In genomic region chr15:80026310-80026709, GRCh38 we compare ENCODE assay signal across 17 cellular contexts. TPM values are rescaled to one million over a fixed set of nuclear protein-coding genes. Genes with fewer than 3 reads are reported as not detected.
A peak's percentile ranks its signal among the peaks of the same experiment; 100 is the strongest.
DNase-seq lines count a peak whose midpoint lies in the region; ATAC-seq, FAIRE-seq and TF ChIP-seq lines count a peak whose summit lies in the region.
"Had no signal": no experiment of that assay in that cellular context is flagged by ENCODE, and none has a peak within 500 bp of the region (broad histone marks: within the 10 kb centered on the region; RNA-seq: fewer than 3 reads in every experiment).

No MANE protein-coding gene starts in this region.

- H3K36me3 ChIP-seq in K562 (ENCODE audit: control insufficient read depth, insufficient read depth, low read length): no peaks in the 10 kb centered on the region
- no peaks in the 10 kb centered on the region for H3K36me3 ChIP-seq in transverse colon

- POLR2A ChIA-PET in activated naive CD8-positive, alpha-beta T cell treated with anti-CD3 and anti-CD28 coated beads, Interleukin-2, amount 10 ng/mL, durations not matched to agents 7 days and 5 days (lab: Charles Lee): no interaction called here
- POLR2A ChIA-PET in K562 (lab: Yijun Ruan, JAX): interaction anchor here (0.5 kb wide), 1 partner anchor 81 kb away, joined by 3 read pairs; no protein-coding TSS in a partner anchor

- H2AFZ ChIP-seq in K562 (ENCODE audit: low read depth, low read length): peak overlapping the region; percentile 51
- H2AFZ ChIP-seq: GM23248, PC-9 had no signal

- intact Hi-C loops in K562 (cut with micrococcal nuclease) (no loop called here), transverse colon (cut with DNase I; ENCODE audit: low total_unique reads) (no loop called here)

- H3K36me3 Mint-ChIP-seq in activated naive CD8-positive, alpha-beta T cell treated with anti-CD3 and anti-CD28 coated beads, Interleukin-2, amount 10 ng/mL, durations not matched to agents 7 days and 5 days: no peaks in the 10 kb centered on the region
- no peaks in the 10 kb centered on the region for H3K36me3 Mint-ChIP-seq in activated naive CD8-positive, alpha-beta T cell treated with anti-CD3 and anti-CD28 coated beads, Interleukin-2, amount 50 U/mL, for 24 hours (ENCODE audit: low read depth)
- H3K36me3 Mint-ChIP-seq in naive B cell: peaks cover 0 to 14% of the 10 kb centered on the region in 2 donors
- H3K36me3 Mint-ChIP-seq: CD8-positive, alpha-beta T cell had no signal

- TF ChIP-seq RAD21 in K562 (CRISPR knock-in tag; conservative IDR thresholded peaks at IDR 0.05 in 1 of 2, IDR thresholded peaks at IDR 0.05 in 1 of 2): no peak

- peaks cover 12% of the 10 kb centered on the region for H3K4me1 Mint-ChIP-seq in activated naive CD8-positive, alpha-beta T cell treated with anti-CD3 and anti-CD28 coated beads, Interleukin-2, amount 10 ng/mL, durations not matched to agents 7 days and 5 days
- peaks cover 7% of the 10 kb centered on the region for H3K4me1 Mint-ChIP-seq in activated naive CD8-positive, alpha-beta T cell treated with anti-CD3 and anti-CD28 coated beads, Interleukin-2, amount 50 U/mL, for 24 hours
- H3K4me1 Mint-ChIP-seq in naive B cell: peaks cover 7 to 22% (median 22%) of the 10 kb centered on the region in 3 donors

- no peaks in the 10 kb centered on the region for H3K27me3 Mint-ChIP-seq in activated naive CD8-positive, alpha-beta T cell treated with anti-CD3 and anti-CD28 coated beads, Interleukin-2, amount 10 ng/mL, durations not matched to agents 7 days and 5 days
- H3K27me3 Mint-ChIP-seq in activated naive CD8-positive, alpha-beta T cell treated with anti-CD3 and anti-CD28 coated beads, Interleukin-2, amount 50 U/mL, for 24 hours: peaks cover 5% of the 10 kb centered on the region
- peaks cover 0 to 8% (median 6%) of the 10 kb centered on the region in 3 donors for H3K27me3 Mint-ChIP-seq in naive B cell
- H3K27me3 Mint-ChIP-seq: B cell had no signal

- H3K4me3 Mint-ChIP-seq in activated naive CD8-positive, alpha-beta T cell treated with anti-CD3 and anti-CD28 coated beads, Interleukin-2, amount 10 ng/mL, durations not matched to agents 7 days and 5 days: no peak overlapping the region
- H3K4me3 Mint-ChIP-seq in activated naive CD8-positive, alpha-beta T cell treated with anti-CD3 and anti-CD28 coated beads, Interleukin-2, amount 50 U/mL, for 24 hours: no peak overlapping the region
- H3K4me3 Mint-ChIP-seq in naive B cell: peak overlapping the region in 1 of 8 donors; percentile 13
- H3K4me3 Mint-ChIP-seq: B cell; CD8-positive, alpha-beta T cell had no signal

- H3K79me2 ChIP-seq in K562 (ENCODE audit: control insufficient read depth, insufficient read depth, low read length): no peaks in the 10 kb centered on the region

- H3K9ac ChIP-seq in K562 (ENCODE audit: insufficient read depth in 1 of 2, low read depth in 2 of 2, low read length in 2 of 2): no peak overlapping the region
- H3K9ac ChIP-seq: GM23248 had no signal

- 41% methylated on average over 3 of the region's 3 CpGs for WGBS in K562 (ENCODE audit: insufficient coverage, low coverage, missing lambda C conversion rate)
- 83% methylated on average over 3 of the region's 3 CpGs; no CpG with 5 or more reads in 1 of the 2 donors for WGBS in transverse colon (ENCODE audit: low coverage in 1 of 2), 2 donors

- peak overlapping the region; percentile 36 for H3K27ac Mint-ChIP-seq in activated naive CD8-positive, alpha-beta T cell treated with anti-CD3 and anti-CD28 coated beads, Interleukin-2, amount 10 ng/mL, durations not matched to agents 7 days and 5 days
- no peak overlapping the region for H3K27ac Mint-ChIP-seq in activated naive CD8-positive, alpha-beta T cell treated with anti-CD3 and anti-CD28 coated beads, Interleukin-2, amount 50 U/mL, for 24 hours
- H3K27ac Mint-ChIP-seq in naive B cell: peak overlapping the region in 4 of 6 donors; percentile 18 to 78 (median 36)
- H3K27ac Mint-ChIP-seq: B cell; CD8-positive, alpha-beta T cell had no signal

- H3K4me1 ChIP-seq in K562 (replicated peaks in 1 of 2; ENCODE audit: control insufficient read depth in 2 of 2, insufficient read depth in 2 of 2, low read length in 2 of 2): no peaks in the 10 kb centered on the region
- H3K4me1 ChIP-seq in transverse colon: no peaks in the 10 kb centered on the region

- no peak for TF ChIP-seq EP300 in K562 (IDR thresholded peaks at IDR 0.05; ENCODE audit: low read length)
- no peak for TF ChIP-seq EP300 in transverse colon (IDR thresholded peaks at IDR 0.05; ENCODE audit: low read depth)

- no peaks in the 10 kb centered on the region for H4K20me1 ChIP-seq in K562 (replicated peaks; ENCODE audit: control insufficient read depth, insufficient read depth, low read length)

- TF ChIP-seq POLR2A in K562 (conservative IDR thresholded peaks at IDR 0.05) (no peak), transverse colon (IDR thresholded peaks at IDR 0.05) (no peak)

- no peak overlapping the region for H3K4me2 ChIP-seq in K562 (ENCODE audit: insufficient read depth, low read length)
- H3K4me2 ChIP-seq: PC-9 had no signal

- in situ Hi-C loops in K562 (cut with MboI): no loop called here
- in situ Hi-C loops in transverse colon (cut with MboI; ENCODE audit: low pct_ligation_motif_present in 1 of 4, low pct_unique_long_range_greater_than_20kb in 1 of 4, low sequenced_read_pairs in 3 of 4): no loop called here

- no peaks in the 10 kb centered on the region; a peak in 1 of 5 replicates for H3K27me3 ChIP-seq in K562 (ENCODE audit: control insufficient read depth in 2 of 2, insufficient read depth in 2 of 2, low read length in 2 of 2)
- no peaks in the 10 kb centered on the region for H3K27me3 ChIP-seq in transverse colon

- H3K9me3 ChIP-seq in K562 (replicated peaks; ENCODE audit: control insufficient read depth, insufficient read depth, low read depth, low read length) (no peaks in the 10 kb centered on the region), transverse colon (no peaks in the 10 kb centered on the region)

- no peaks in the 10 kb centered on the region for H3K9me1 ChIP-seq in K562 (ENCODE audit: control insufficient read depth, insufficient read depth, low read length)

- BruUV-seq in K562 (replicated peaks; lab: Mats Ljungman, UMichigan): no TSS peak

- TF ChIP-seq CTCF in K562 (IDR thresholded peaks at IDR 0.05 in 2 of 3, conservative IDR thresholded peaks at IDR 0.05 in 1 of 3; ENCODE audit: insufficient read depth in 2 of 3, low read depth in 1 of 3, low read length in 3 of 3): no peak
- no peak for TF ChIP-seq CTCF in transverse colon (IDR thresholded peaks at IDR 0.05)

- CTCF ChIA-PET in K562 (lab: Yijun Ruan, JAX; ENCODE audit: low intra/inter-chr PET ratio): no interaction called here

- no peaks in the 10 kb centered on the region for H3K9me3 Mint-ChIP-seq in activated naive CD8-positive, alpha-beta T cell treated with anti-CD3 and anti-CD28 coated beads, Interleukin-2, amount 10 ng/mL, durations not matched to agents 7 days and 5 days
- H3K9me3 Mint-ChIP-seq in activated naive CD8-positive, alpha-beta T cell treated with anti-CD3 and anti-CD28 coated beads, Interleukin-2, amount 50 U/mL, for 24 hours: no peaks in the 10 kb centered on the region
- H3K9me3 Mint-ChIP-seq in naive B cell: peaks cover 0 to 11% (median 0%) of the 10 kb centered on the region in 7 donors
- H3K9me3 Mint-ChIP-seq: CD8-positive, alpha-beta T cell had no signal

- no peak for DNase-seq in activated naive CD8-positive, alpha-beta T cell treated with anti-CD3 and anti-CD28 coated beads, Interleukin-2, amount 10 ng/mL, durations not matched to agents 7 days and 5 days
- no peak for DNase-seq in activated naive CD8-positive, alpha-beta T cell treated with anti-CD3 and anti-CD28 coated beads, Interleukin-2, amount 50 U/mL, for 24 hours
- DNase-seq in K562 (ENCODE audit: extremely low read depth in 1 of 4, low spot score in 3 of 4) (no peak), naive B cell (no peak), NCI-H146 treated with DMSO at 0.1 percent for 48 hours (lab: John Stamatoyannopoulos, UW; ENCODE audit: unreplicated experiment) (no peak), transverse colon (no peak)
- DNase-seq in stimulated activated CD4-positive, alpha-beta T cell treated with anti-CD3 and anti-CD28 coated beads, Interleukin-12 subunit alpha, Interleukin-12 subunit beta, amount 100 ng/mL, for 4 hours: no peak
- DNase-seq: ACHN; CD8-positive, alpha-beta T cell; GF-D8; GM23248; NCI-H1092; NCI-H1694; NCI-H2107; PC-9 had no signal

- no peak overlapping the region for H3K27ac ChIP-seq in K562 (ENCODE audit: extremely low read depth, low read depth, low read length)
- no peak overlapping the region for H3K27ac ChIP-seq in transverse colon
- H3K27ac ChIP-seq: GM23248, PC-9 had no signal

- ATAC-seq in activated naive CD8-positive, alpha-beta T cell treated with anti-CD3 and anti-CD28 coated beads, Interleukin-2, amount 10 ng/mL, durations not matched to agents 7 days and 5 days (ENCODE audit: low read depth): no peak
- no peak for ATAC-seq in activated naive CD8-positive, alpha-beta T cell treated with anti-CD3 and anti-CD28 coated beads, Interleukin-2, amount 50 U/mL, for 24 hours
- ATAC-seq in K562 (no peak), naive B cell (ENCODE audit: low read depth in 2 of 2) (no peak)
- ATAC-seq: CD8-positive, alpha-beta T cell had no signal

- H3K4me3 ChIP-seq in K562 (no peak overlapping the region), transverse colon (no peak overlapping the region)
- H3K4me3 ChIP-seq: GM23248, PC-9 had no signal

- FAIRE-seq in K562 (lab: Jason Lieb, UNC): no peak
- FAIRE-seq: HTR-8/SVneo had no signal

RNA-seq across cellular contexts. Expression of gene ZFAND6, which starts 33.2 kb away (rescaled TPM):
- 10 to 100 TPM; 54.9 to 58.3 TPM for total RNA-seq in activated naive CD8-positive, alpha-beta T cell treated with anti-CD3 and anti-CD28 coated beads, Interleukin-2, amount 10 ng/mL, durations not matched to agents 7 days and 5 days
- total RNA-seq in K562 (2011; cell fraction: chromatin; rRNA removed; ENCODE audit: low replicate concordance): 51.9 and 140 TPM in 2 replicates
- total RNA-seq in K562 (2011; cell fraction: nucleolus; rRNA removed): 35.2 and 52.0 TPM in 2 replicates
- total RNA-seq in K562 (2011; cell fraction: nucleoplasm; rRNA removed): 123 and 192 TPM in 2 replicates
- total RNA-seq in K562 (2014; rRNA removed) (99.5 and 142 TPM in 2 replicates), K562 (2014; rRNA removed; fragmentation: Illumina TruSeq; extraction: Trizol) (88.7 and 105 TPM in 2 replicates), K562 (2015; rRNA removed; fragmentation: Illumina TruSeq; extraction: Trizol) (90.3 TPM in 2 replicates), K562 (2021) (53.9 and 58.7 TPM in 2 replicates), transverse colon (100 to 1,000 TPM in 3 of 4 donors, 10 to 100 TPM in 1; 86.7 to 195 (median 117) TPM)
- polyA plus RNA-seq in K562 (2011; rRNA removed) (206 and 207 TPM in 2 replicates), K562 (2014; fragmentation: Illumina TruSeq; extraction: Trizol) (86.1 and 92.2 TPM in 2 replicates), K562 (2014; fragmentation: Nextera tagmentation; extraction: Ambion mirVana) (10 to 100 TPM; 82.1 to 93.8 TPM), K562 (2014; rRNA removed) (88.9 and 113 TPM in 2 replicates), naive B cell (ENCODE audit: low read depth in 6 of 6) (100 to 1,000 TPM; 106 to 189 (median 148) TPM)
- polyA plus RNA-seq in K562 (2011; cell fraction: cytosol; rRNA removed): 120 and 168 TPM in 2 replicates
- polyA plus RNA-seq in K562 (2011; cell fraction: nucleus; rRNA removed): 64.7 and 97.9 TPM in 2 replicates
- polyA plus RNA-seq in K562 (2012): 64.3 and 76.6 TPM in 2 replicates
- 145 and 181 TPM in 2 replicates for polyA minus RNA-seq in K562 (2011; rRNA and poly(A)+ RNA removed)
- polyA minus RNA-seq in K562 (2011; cell fraction: cytosol; rRNA and poly(A)+ RNA removed): 69.8 and 79.2 TPM in 2 replicates
- 39.3 and 63.2 TPM in 2 replicates for polyA minus RNA-seq in K562 (2011; cell fraction: nucleus; rRNA and poly(A)+ RNA removed)

RNA-seq across cellular contexts. Expression of gene BCL2A1, which starts 55.3 kb away (rescaled TPM):
- total RNA-seq in activated naive CD8-positive, alpha-beta T cell treated with anti-CD3 and anti-CD28 coated beads, Interleukin-2, amount 10 ng/mL, durations not matched to agents 7 days and 5 days: 10 to 100 TPM; 33.6 to 34.6 TPM
- total RNA-seq in K562 (2011; cell fraction: chromatin; rRNA removed; ENCODE audit: low replicate concordance): not detected in 2 replicates
- total RNA-seq in K562 (2011; cell fraction: nucleolus; rRNA removed): not detected in 2 replicates
- total RNA-seq in K562 (2011; cell fraction: nucleoplasm; rRNA removed): not detected in 2 replicates
- total RNA-seq in K562 (2014; rRNA removed): 0.27 TPM in 1 of 2 replicates, not detected in the other
- total RNA-seq in K562 (2014; rRNA removed; fragmentation: Illumina TruSeq; extraction: Trizol): not detected in 2 replicates
- total RNA-seq in K562 (2015; rRNA removed; fragmentation: Illumina TruSeq; extraction: Trizol): 0.26 and 1.2 TPM in 2 replicates
- total RNA-seq in K562 (2021): 0.54 TPM in 1 of 2 replicates, not detected in the other
- polyA plus RNA-seq in K562 (2011; rRNA removed): 0.09 TPM in 1 of 2 replicates, not detected in the other
- not detected in 2 replicates for polyA plus RNA-seq in K562 (2011; cell fraction: cytosol; rRNA removed)
- polyA plus RNA-seq in K562 (2011; cell fraction: nucleus; rRNA removed): not detected in 2 replicates
- polyA plus RNA-seq in K562 (2012): 0.44 and 0.87 TPM in 2 replicates
- polyA plus RNA-seq in K562 (2014; fragmentation: Illumina TruSeq; extraction: Trizol): 0.26 TPM in 1 of 2 replicates, not detected in the other
- polyA plus RNA-seq in K562 (2014; fragmentation: Nextera tagmentation; extraction: Ambion mirVana): under 1 TPM; 0.15 to 0.25 TPM
- polyA plus RNA-seq in K562 (2014; rRNA removed): 0.11 and 0.66 TPM in 2 replicates
- polyA minus RNA-seq in K562 (2011; rRNA and poly(A)+ RNA removed): not detected in 2 replicates
- not detected in 2 replicates for polyA minus RNA-seq in K562 (2011; cell fraction: cytosol; rRNA and poly(A)+ RNA removed)
- polyA minus RNA-seq in K562 (2011; cell fraction: nucleus; rRNA and poly(A)+ RNA removed): not detected in 2 replicates
- 10 to 100 TPM; 30.9 to 58.4 (median 44.4) TPM for polyA plus RNA-seq in naive B cell (ENCODE audit: low read depth in 6 of 6)
- 1 to 10 TPM in 2 of 4 donors, not detected in 2; 3.0 to 4.0 TPM for total RNA-seq in transverse colon
- total RNA-seq: GM23248, PC-9 had no signal

Comparison
In these comparisons a context has a peak if more than half of its experiments do, and no peak if none do; other contexts are left out.
1. RNA of gene BCL2A1, which starts 55.3 kb away (total RNA-seq): 33.6 to 34.6 TPM in activated naive CD8-positive, alpha-beta T cell treated with anti-CD3 and anti-CD28 coated beads, Interleukin-2, amount 10 ng/mL, durations not matched to agents 7 days and 5 days; 3.0 to 4.0 TPM in transverse colon and 0.26 to 1.2 TPM in K562; every median in the first group is over 4 times any median in the second.